Comparison of ENCODE assay signal across 1 cellular context in the genomic region with DNA sequence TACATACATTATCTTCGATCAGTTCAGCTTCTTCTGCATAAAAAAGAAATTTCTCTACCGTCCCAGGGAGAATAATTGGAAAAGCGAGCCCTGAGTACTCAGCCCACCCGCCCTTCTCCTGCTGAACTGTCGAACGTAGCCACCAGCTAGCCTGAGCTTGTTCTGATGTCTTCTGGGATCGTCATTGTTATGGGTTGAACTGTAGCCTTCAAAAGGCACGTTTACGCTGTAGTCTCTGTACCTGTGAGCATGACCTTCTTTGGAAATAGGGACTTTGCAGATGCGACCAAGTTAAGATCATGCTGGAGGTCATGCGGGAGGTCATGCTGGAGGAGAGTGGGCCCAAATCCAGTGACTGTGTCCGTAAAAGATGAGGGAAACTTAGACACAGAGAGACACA.
TF ChIP-seq lines count a peak whose summit lies in the region.

No MANE protein-coding gene starts in this region.

TF ChIP-seq in H1, 55 proteins besides CTCF, POLR2A, EP300 and RAD21:
- TF ChIP-seq SAP30 (IDR thresholded peaks at IDR 0.05; ENCODE audit: insufficient read depth, insufficient replicate concordance, low read length), result no peak
- TF ChIP-seq RXRA (IDR thresholded peaks at IDR 0.05; ENCODE audit: insufficient read depth, low read depth, low read length), result no peak
- TF ChIP-seq BRCA1 (IDR thresholded peaks at IDR 0.05; ENCODE audit: low read depth, low read length), result no peak
- TF ChIP-seq ZNF274 (IDR thresholded peaks at IDR 0.05; ENCODE audit: borderline replicate concordance, extremely low read depth, low read length), result no peak
- TF ChIP-seq TEAD4 (IDR thresholded peaks at IDR 0.05; ENCODE audit: low read depth, low read length), result no peak
- TF ChIP-seq NANOG (IDR thresholded peaks at IDR 0.05; ENCODE audit: insufficient read depth, low read depth, low read length, poor library complexity, severe bottlenecking), result no peak
- TF ChIP-seq POLR2AphosphoS5 (IDR thresholded peaks at IDR 0.05; ENCODE audit: low read depth, low read length), result no peak
- no peak for TF ChIP-seq CHD2 (IDR thresholded peaks at IDR 0.05; ENCODE audit: low read length)
- no peak for TF ChIP-seq EGR1 (IDR thresholded peaks at IDR 0.05; ENCODE audit: borderline replicate concordance, low read depth, low read length)
- no peak for TF ChIP-seq SIN3A (conservative IDR thresholded peaks at IDR 0.05 in 1 of 2, IDR thresholded peaks at IDR 0.05 in 1 of 2; ENCODE audit: low read depth in 1 of 2, low read length in 2 of 2)
- TF ChIP-seq, protein P1, sequence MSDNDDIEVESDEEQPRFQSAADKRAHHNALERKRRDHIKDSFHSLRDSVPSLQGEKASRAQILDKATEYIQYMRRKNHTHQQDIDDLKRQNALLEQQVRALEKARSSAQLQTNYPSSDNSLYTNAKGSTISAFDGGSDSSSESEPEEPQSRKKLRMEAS (IDR thresholded peaks at IDR 0.05), result no peak
- no peak for TF ChIP-seq TCF12 (IDR thresholded peaks at IDR 0.05; ENCODE audit: low read depth, low read length)
- no peak for TF ChIP-seq CBX5 (IDR thresholded peaks at IDR 0.05; ENCODE audit: low read depth, low read length)
- TF ChIP-seq RFX5 (IDR thresholded peaks at IDR 0.05; ENCODE audit: borderline replicate concordance, low read depth, low read length), result no peak
- TF ChIP-seq CBX8 (IDR thresholded peaks at IDR 0.05; ENCODE audit: borderline replicate concordance, low read depth, low read length), result no peak
- TF ChIP-seq KDM5A (IDR thresholded peaks at IDR 0.05; ENCODE audit: low read length), result no peak
- no peak for TF ChIP-seq HDAC6 (IDR thresholded peaks at IDR 0.05; ENCODE audit: low read depth, low read length)
